In the genomic region with DNA sequence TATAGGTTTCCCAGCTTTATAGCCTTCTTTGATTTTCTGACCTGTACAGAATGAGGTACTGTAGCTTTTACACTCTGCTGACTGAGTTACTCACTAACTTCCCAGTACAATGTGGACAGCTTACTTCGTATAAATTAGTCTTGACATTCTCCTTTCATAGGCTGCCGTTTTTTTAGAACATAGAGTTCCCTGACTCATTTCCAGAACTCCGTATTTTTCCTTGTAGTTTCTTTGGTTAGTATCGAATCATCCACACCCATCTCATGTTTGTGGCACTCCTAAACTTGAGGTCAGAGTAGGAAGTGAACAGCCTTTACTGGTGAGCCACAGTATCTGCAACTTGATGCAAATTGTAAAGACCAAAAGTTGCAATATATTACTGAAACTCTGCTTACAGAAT, we compare ENCODE assay signal across 17 cellular contexts.
DNase-seq lines count a peak whose midpoint lies in the region; TF ChIP-seq lines count a peak whose summit lies in the region.
"Had no signal": no experiment of that assay in that cellular context is flagged by ENCODE, and none has a peak within 500 bp of the region (broad histone marks: within the 10 kb centered on the region; RNA-seq: fewer than 3 reads in every experiment).

No MANE protein-coding gene starts in this region.

- H3K27ac ChIP-seq in Karpas-422 (ENCODE audit: low read length) (no peak overlapping the region), OCI-LY7 (ENCODE audit: low read depth, low read length, poor library complexity, severe bottlenecking) (no peak overlapping the region)
- H3K27ac ChIP-seq: GM23248, SJCRH30 had no signal

- DNase-seq in Karpas-422 (no peak), astrocyte of the hippocampus (ENCODE audit: low read depth, low spot score) (peak; percentile 16), fibroblast of pulmonary artery (ENCODE audit: low read depth) (peak; percentile 17), skeletal muscle cell (ENCODE audit: low read depth) (peak; percentile 85), GM10266 (ENCODE audit: extremely low spot score) (no peak), OCI-LY7 (ENCODE audit: low spot score) (no peak), G401 (ENCODE audit: low spot score) (no peak)
- DNase-seq: Calu3; CD4-positive, alpha-beta T cell; GM23248; KBM-7; MG63; NCI-H1105; NCI-H187; NCI-H446; NCI-H748 treated with DMSO at 0.1 percent for 48 hours; SJCRH30 had no signal

- no peaks in the 10 kb centered on the region for H4K20me1 ChIP-seq in Karpas-422 (ENCODE audit: insufficient read depth, low read depth, low read length)
- no peaks in the 10 kb centered on the region for H4K20me1 ChIP-seq in OCI-LY7 (ENCODE audit: insufficient read depth, low read length)

- H3K9ac ChIP-seq in Karpas-422 (ENCODE audit: low read length) = no peak overlapping the region
- H3K9ac ChIP-seq: GM23248 had no signal

- H2AFZ ChIP-seq in Karpas-422 (ENCODE audit: low read length) = peak overlapping the region; percentile 62; the same call in 1 of the 2 replicates
- H2AFZ ChIP-seq in OCI-LY7 (ENCODE audit: low read length) = no peak overlapping the region
- H2AFZ ChIP-seq: GM23248 had no signal

- in situ Hi-C loops in G401 (cut with HindIII; ENCODE audit: low sequenced_read_pairs) = no loop called here

- H3K27me3 ChIP-seq in Karpas-422 (ENCODE audit: low read length) = no peaks in the 10 kb centered on the region
- H3K27me3 ChIP-seq: MG63, SJCRH30 had no signal

- intact Hi-C loops in OCI-LY7 (cut with micrococcal nuclease; ENCODE audit: unreplicated experiment) = no loop called here

- H3K79me2 ChIP-seq in Karpas-422 (ENCODE audit: low read length) (no peaks in the 10 kb centered on the region), OCI-LY7 (ENCODE audit: insufficient read depth, low read depth, low read length) (no peaks in the 10 kb centered on the region)

- H3K36me3 ChIP-seq in Karpas-422 (ENCODE audit: insufficient read depth, low read length) = no peaks in the 10 kb centered on the region
- H3K36me3 ChIP-seq in OCI-LY7 (ENCODE audit: insufficient read depth, low read length) = no peaks in the 10 kb centered on the region
- H3K36me3 ChIP-seq: MG63, SJCRH30 had no signal

- TF ChIP-seq CTCF in fibroblast of pulmonary artery (IDR thresholded peaks at IDR 0.05; ENCODE audit: low read length, missing control alignments) (no peak), GM10266 (IDR thresholded peaks at IDR 0.05; ENCODE audit: control insufficient read depth, insufficient read depth, low read depth, missing control alignments) (no peak), OCI-LY7 (conservative IDR thresholded peaks at IDR 0.05; ENCODE audit: low read length) (no peak)

- H3K4me3 ChIP-seq in Karpas-422 (ENCODE audit: low read length) (no peak overlapping the region), fibroblast of pulmonary artery (replicated peaks; ENCODE audit: low read depth, low read length) (no peak overlapping the region), skeletal muscle cell (ENCODE audit: low read depth, low read length) (no peak overlapping the region), OCI-LY7 (ENCODE audit: low read depth, low read length, poor library complexity, severe bottlenecking) (no peak overlapping the region)
- H3K4me3 ChIP-seq: GM23248, MG63, SJCRH30 had no signal

- no peak overlapping the region for H3K4me2 ChIP-seq in Karpas-422 (ENCODE audit: low read depth, low read length, poor library complexity, severe bottlenecking)
- H3K4me2 ChIP-seq in OCI-LY7 (ENCODE audit: low read length) = no peak overlapping the region

- H3K9me3 ChIP-seq in Karpas-422 (ENCODE audit: low read length) (no peaks in the 10 kb centered on the region), OCI-LY7 (ENCODE audit: low read length) (no peaks in the 10 kb centered on the region)
- H3K9me3 ChIP-seq: MG63, SJCRH30 had no signal

- POLR2A ChIA-PET in OCI-LY7 (lab: Charles Lee) = interaction anchor here (0.7 to 1.2 kb wide), 2 partner anchors 30 to 1055 kb away, joined by 3 to 4 read pairs; no protein-coding TSS in a partner anchor

- CTCF ChIA-PET in OCI-LY7 (lab: Charles Lee; ENCODE audit: unreplicated experiment) = no interaction called here

- no peaks in the 10 kb centered on the region for H3K4me1 ChIP-seq in Karpas-422 (ENCODE audit: low read length)
- no peaks in the 10 kb centered on the region for H3K4me1 ChIP-seq in OCI-LY7 (ENCODE audit: insufficient read depth, low read length, poor library complexity, severe bottlenecking)
- H3K4me1 ChIP-seq: SJCRH30 had no signal

- H3K9me2 ChIP-seq in Karpas-422 (replicated peaks; ENCODE audit: insufficient read depth, low read length) (no peaks in the 10 kb centered on the region), OCI-LY7 (ENCODE audit: insufficient read depth, low read length) (no peaks in the 10 kb centered on the region)

- no TSS peak for BruUV-seq in OCI-LY7 (replicated peaks; lab: Mats Ljungman, UMichigan)

Comparison
In these comparisons a context has a peak if more than half of its experiments do, and no peak if none do; other contexts are left out.
1. DNase-seq: peak in astrocyte of the hippocampus (single experiment), fibroblast of pulmonary artery (single experiment) and skeletal muscle cell (single experiment); none in Karpas-422 (single experiment), GM10266 (single experiment), OCI-LY7 (single experiment) and G401 (single experiment).